Comparison of ENCODE assay signal across 10 cellular contexts in genomic region chr12:571795-572531, GRCh38.
DNase-seq lines count a peak whose midpoint lies in the region; ATAC-seq and TF ChIP-seq lines count a peak whose summit lies in the region.
"Had no signal": no experiment of that assay in that cellular context is flagged by ENCODE, and none has a peak within 500 bp of the region (broad histone marks: within the 10 kb centered on the region; RNA-seq: fewer than 3 reads in every experiment).

No MANE protein-coding gene starts in this region.

- H3K9me3 ChIP-seq in SJCRH30 (replicated peaks) (no peaks in the 10 kb centered on the region), gastrocnemius medialis (no peaks in the 10 kb centered on the region)

- H3K4me1 ChIP-seq in SJCRH30 (peaks cover 16% of the 10 kb centered on the region), gastrocnemius medialis (peaks cover 32 to 35% of the 10 kb centered on the region in 2 donors)

- H3K36me3 ChIP-seq in SJCRH30 (no peaks in the 10 kb centered on the region), gastrocnemius medialis (no peaks in the 10 kb centered on the region)

- peak; percentile 57 for DNase-seq in ELR (ENCODE audit: low read depth)
- peak; percentile 62 to 69 for DNase-seq in SJCRH30
- peak; percentile 83 for DNase-seq in Right ventricle myocardium inferior (ENCODE audit: missing footprints)
- peak; percentile 65 to 88 for DNase-seq in gastrocnemius medialis
- DNase-seq in mucosa of gallbladder (ENCODE audit: low spot score): no peak
- DNase-seq in germinal center (ENCODE audit: low spot score): no peak
- no peak for DNase-seq in iPS-NIHi7 (ENCODE audit: extremely low spot score)
- DNase-seq in GM13977 (ENCODE audit: low spot score): no peak
- DNase-seq: MM.1S, T-helper 9 cell had no signal

- ATAC-seq in Right ventricle myocardium inferior: peak; percentile 35
- peak; percentile 23 to 31 for ATAC-seq in gastrocnemius medialis

- TF ChIP-seq POLR2A in gastrocnemius medialis (IDR thresholded peaks at IDR 0.05): no peak

- in situ Hi-C loops in gastrocnemius medialis (cut with MboI; ENCODE audit: low sequenced_read_pairs in 4 of 4): loop anchor here (5.0 to 25.0 kb wide), 8 partner anchors 73 to 1040 kb away; partner anchors contain the start of gene FBXL14 (in 3 of the 4)
- in situ Hi-C loops in GM13977 (cut with MboI; ENCODE audit: low pct_unique_long_range_greater_than_20kb, low sequenced_read_pairs, unreplicated experiment): loop anchor here (5.0 to 25.0 kb wide), 2 partner anchors 240 to 365 kb away; partner anchors contain the start of gene RAD52

- H3K27ac ChIP-seq in SJCRH30: peak overlapping the region; percentile 61
- peak overlapping the region; percentile 86 to 95 (median 92) for H3K27ac ChIP-seq in gastrocnemius medialis

- intact Hi-C loops in Right ventricle myocardium inferior (cut with DNase I): loop anchor here (1.0 kb wide), 1 partner anchor 179 kb away; no protein-coding TSS in a partner anchor
- intact Hi-C loops in gastrocnemius medialis (cut with DNase I; ENCODE audit: low total_unique reads): loop anchor here (2.0 to 5.0 kb wide), 2 partner anchors 79 to 1035 kb away; no protein-coding TSS in a partner anchor

- H3K4me3 ChIP-seq in SJCRH30 (peak overlapping the region; percentile 68), gastrocnemius medialis (peak overlapping the region; percentile 63 to 74 (median 71))

- TF ChIP-seq CTCF in gastrocnemius medialis (IDR thresholded peaks at IDR 0.05 in 4 of 5, conservative IDR thresholded peaks at IDR 0.05 in 1 of 5): peak in 1 of 5 experiments; percentile 8
- no peak for TF ChIP-seq CTCF in GM13977 (IDR thresholded peaks at IDR 0.05; ENCODE audit: extremely low read depth, insufficient read depth, missing control alignments)

- H3K27me3 ChIP-seq in SJCRH30 (no peaks in the 10 kb centered on the region), gastrocnemius medialis (no peaks in the 10 kb centered on the region)

Comparison
In these comparisons a context has a peak if more than half of its experiments do, and no peak if none do; other contexts are left out.
1. DNase-seq: peak in ELR (single experiment), SJCRH30 (2 of 2), Right ventricle myocardium inferior (single experiment) and gastrocnemius medialis (2 of 2); none in mucosa of gallbladder (single experiment), germinal center (single experiment), iPS-NIHi7 (single experiment) and GM13977 (single experiment).